In genomic region chr12:32906407-32907165, GRCh38 we compare ENCODE assay signal across 10 cellular contexts. TPM values are rescaled to one million over a fixed set of nuclear protein-coding genes. Genes with fewer than 3 reads are reported as not detected.
A peak's percentile ranks its signal among the peaks of the same experiment; 100 is the strongest.
DNase-seq lines count a peak whose midpoint lies in the region; ATAC-seq, FAIRE-seq and TF ChIP-seq lines count a peak whose summit lies in the region.
"Had no signal": no experiment of that assay in that cellular context is flagged by ENCODE, and none has a peak within 500 bp of the region (broad histone marks: within the 10 kb centered on the region; RNA-seq: fewer than 3 reads in every experiment).

No MANE protein-coding gene starts in this region.

- H3K27ac Mint-ChIP-seq in activated T-helper 17 cell treated with anti-CD3 and anti-CD28 coated beads, Interleukin-2, amount 50 U/mL, for 72 hours = no peak overlapping the region
- H3K27ac Mint-ChIP-seq in HFFc6 = no peak overlapping the region
- H3K27ac Mint-ChIP-seq: mesothelial cell of epicardium had no signal

- no peaks in the 10 kb centered on the region for H3K4me1 Mint-ChIP-seq in activated T-helper 17 cell treated with anti-CD3 and anti-CD28 coated beads, Interleukin-2, amount 50 U/mL, for 72 hours
- no peaks in the 10 kb centered on the region; the same call in 1 of the 2 replicates for H3K4me1 Mint-ChIP-seq in HFFc6 (ENCODE audit: low read depth)

- H3K9ac ChIP-seq in kidney (ENCODE audit: low read length in 2 of 2) = no peak overlapping the region

- no peaks in the 10 kb centered on the region for H3K36me3 Mint-ChIP-seq in activated T-helper 17 cell treated with anti-CD3 and anti-CD28 coated beads, Interleukin-2, amount 50 U/mL, for 72 hours (ENCODE audit: low read depth)
- H3K36me3 Mint-ChIP-seq in HFFc6 (ENCODE audit: low read depth) = no peaks in the 10 kb centered on the region
- H3K36me3 Mint-ChIP-seq: mesothelial cell of epicardium had no signal

- FAIRE-seq in kidney (lab: Jason Lieb, UNC) = no peak
- FAIRE-seq: endometrium had no signal

- H3K4me1 ChIP-seq in kidney (ENCODE audit: control insufficient read depth in 1 of 2, insufficient read depth in 1 of 2, low read depth in 1 of 2, low read length in 2 of 2) = no peaks in the 10 kb centered on the region
- H3K4me1 ChIP-seq in esophagus muscularis mucosa = no peaks in the 10 kb centered on the region

- H3K27me3 ChIP-seq in esophagus muscularis mucosa = no peaks in the 10 kb centered on the region

- H3K27me3 Mint-ChIP-seq in activated T-helper 17 cell treated with anti-CD3 and anti-CD28 coated beads, Interleukin-2, amount 50 U/mL, for 72 hours = peaks cover 15% of the 10 kb centered on the region
- H3K27me3 Mint-ChIP-seq in HFFc6 (ENCODE audit: insufficient read depth) = no peaks in the 10 kb centered on the region; the same call in 1 of the 2 replicates

- TF ChIP-seq EP300 in esophagus muscularis mucosa (IDR thresholded peaks at IDR 0.05) = no peak

- H3K9me3 Mint-ChIP-seq in activated T-helper 17 cell treated with anti-CD3 and anti-CD28 coated beads, Interleukin-2, amount 50 U/mL, for 72 hours = peaks cover 3% of the 10 kb centered on the region
- no peaks in the 10 kb centered on the region; the same call in 1 of the 2 replicates for H3K9me3 Mint-ChIP-seq in HFFc6
- H3K9me3 Mint-ChIP-seq: mesothelial cell of epicardium had no signal

- intact Hi-C loops in kidney (cut with DNase I) (no loop called here), esophagus muscularis mucosa (cut with DNase I) (no loop called here)

- ATAC-seq in GM18861 (IDR thresholded peaks at IDR 0.05; ENCODE audit: unreplicated experiment) (peak; percentile 99), GM21423 (IDR thresholded peaks at IDR 0.05; ENCODE audit: unreplicated experiment) (peak; percentile 98), HG03175 (IDR thresholded peaks at IDR 0.05; ENCODE audit: unreplicated experiment) (peak; percentile 95)
- peak; percentile 32 for ATAC-seq in activated T-helper 17 cell treated with anti-CD3 and anti-CD28 coated beads, Interleukin-2, amount 50 U/mL, for 72 hours (replicated peaks)

- H3K27ac ChIP-seq in kidney (ENCODE audit: low read depth in 2 of 2, low read length in 2 of 2) (no peak overlapping the region), esophagus muscularis mucosa (replicated peaks in 1 of 4) (no peak overlapping the region)

- H3K9me3 ChIP-seq in kidney (ENCODE audit: control insufficient read depth in 1 of 2, low read length in 2 of 2) = no peaks in the 10 kb centered on the region
- H3K9me3 ChIP-seq in esophagus muscularis mucosa = no peaks in the 10 kb centered on the region

- H3K4me3 Mint-ChIP-seq in activated T-helper 17 cell treated with anti-CD3 and anti-CD28 coated beads, Interleukin-2, amount 50 U/mL, for 72 hours = no peak overlapping the region
- H3K4me3 Mint-ChIP-seq in HFFc6 = no peak overlapping the region
- H3K4me3 Mint-ChIP-seq: mesothelial cell of epicardium had no signal

- TF ChIP-seq CTCF in kidney (IDR thresholded peaks at IDR 0.05; ENCODE audit: borderline replicate concordance, extremely low read depth, insufficient read depth) (no peak), esophagus muscularis mucosa (IDR thresholded peaks at IDR 0.05) (no peak), HFFc6 (IDR thresholded peaks at IDR 0.05) (no peak)

- H3K4me3 ChIP-seq in kidney (ENCODE audit: low read length in 2 of 2) = no peak overlapping the region
- H3K4me3 ChIP-seq in esophagus muscularis mucosa = no peak overlapping the region

- WGBS in esophagus muscularis mucosa = 74% methylated on average over 9 of the region's 9 CpGs

- TF ChIP-seq POLR2A in esophagus muscularis mucosa (IDR thresholded peaks at IDR 0.05; ENCODE audit: low read depth) = no peak

- H3K36me3 ChIP-seq in kidney (ENCODE audit: control insufficient read depth in 1 of 2, insufficient read depth in 2 of 2, low read length in 2 of 2) = no peaks in the 10 kb centered on the region
- H3K36me3 ChIP-seq in esophagus muscularis mucosa = no peaks in the 10 kb centered on the region

- DNase-seq in kidney (no peak), AG08396 (ENCODE audit: low spot score) (no peak), esophagus muscularis mucosa (ENCODE audit: extremely low spot score) (no peak), HFFc6 (no peak)

RNA-seq across cellular contexts. Expression of gene PKP2, which starts 10.0 kb away (rescaled TPM):
- total RNA-seq in activated T-helper 17 cell treated with anti-CD3 and anti-CD28 coated beads, Interleukin-2, amount 50 U/mL, for 72 hours = not detected
- total RNA-seq in kidney (7.6 TPM), esophagus muscularis mucosa (1 to 10 TPM; 1.2 to 1.5 (median 1.3) TPM)
- 4.3 TPM for polyA plus RNA-seq in kidney (ENCODE audit: insufficient read depth, low read depth, low replicate concordance)
- total RNA-seq in HFFc6 (2021; fragmentation: NEBNext Ultra II Directional; extraction: Animal tissue kit (Norgen Biotek cat#: 25700)) = under 1 TPM in 1 of 6 experiments, not detected in 5; 0.17 TPM

Comparison
In these comparisons a context has a peak if more than half of its experiments do, and no peak if none do; other contexts are left out.
1. ATAC-seq: peak in every context shown above with its lines; median percentile 99 in GM18861; 98 in GM21423; 95 in HG03175; 32 in activated T-helper 17 cell treated with anti-CD3 and anti-CD28 coated beads, Interleukin-2, amount 50 U/mL, for 72 hours.